ENCODE assay signal across 11 cellular contexts in the genomic region with DNA sequence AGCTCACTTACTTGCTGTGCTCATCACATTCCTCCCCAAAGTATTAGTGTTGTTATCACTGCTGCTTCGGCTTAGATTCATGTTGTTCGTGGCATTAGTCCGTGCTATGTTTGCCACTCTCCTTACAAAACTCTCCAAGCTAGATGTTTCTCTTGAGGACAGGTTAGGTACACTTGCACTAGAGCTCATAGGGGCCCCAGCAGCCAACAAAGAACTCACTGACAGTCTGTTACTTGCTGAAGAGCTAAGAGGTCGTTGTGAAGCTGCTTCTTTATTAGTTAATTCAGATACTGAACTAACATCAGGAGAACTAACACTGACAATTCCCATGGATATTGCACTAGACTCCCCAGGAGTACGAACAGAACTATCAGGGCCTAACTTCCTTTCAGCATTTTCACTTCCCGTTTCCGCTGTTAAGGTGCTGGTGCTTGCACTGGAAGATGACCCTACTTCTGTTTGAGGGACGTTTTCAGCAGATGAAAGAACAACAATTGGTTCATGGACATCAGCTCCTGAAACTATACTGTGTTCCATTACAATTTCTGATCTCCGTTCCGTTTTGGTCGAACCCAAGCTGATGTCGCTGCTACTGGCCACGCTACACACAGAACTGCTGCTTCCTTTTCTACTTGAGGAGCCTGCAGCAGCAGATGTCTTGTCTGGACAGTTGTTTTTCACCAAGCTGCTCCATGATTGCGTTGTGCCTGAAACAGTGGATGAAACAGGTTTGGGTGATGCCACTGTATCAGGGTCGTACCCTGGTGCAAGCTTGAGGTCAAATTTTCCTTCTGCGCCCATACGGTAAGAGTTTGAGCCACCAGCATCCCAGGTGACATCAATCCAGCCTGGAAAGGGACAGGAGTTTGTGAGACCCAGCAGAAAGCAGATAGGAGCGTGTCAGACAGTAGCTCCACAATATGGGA.
DNase-seq lines count a peak whose midpoint lies in the region; ATAC-seq and TF ChIP-seq lines count a peak whose summit lies in the region.
"Had no signal": no experiment of that assay in that cellular context is flagged by ENCODE, and none has a peak within 500 bp of the region (broad histone marks: within the 10 kb centered on the region; RNA-seq: fewer than 3 reads in every experiment).

No MANE protein-coding gene starts in this region.

- no peak overlapping the region for H3K27ac ChIP-seq in H9 (ENCODE audit: insufficient read length, low read depth, low read length)
- 0 out of 2 replicates have a peak overlapping the region, but pooled peaks have one; percentile 12 for H3K27ac ChIP-seq in SK-N-MC
- H3K27ac ChIP-seq: 22Rv1, SJSA1 had no signal

- H3K23me2 ChIP-seq in H9 (ENCODE audit: insufficient read length, low read depth, low read length, poor library complexity, severe bottlenecking), result no peaks in the 10 kb centered on the region

- H3K18ac ChIP-seq in H9 (ENCODE audit: insufficient read length, low read depth, low read length), result no peak overlapping the region

- no peaks in the 10 kb centered on the region for H3K9me3 Mint-ChIP-seq in H9
- no peaks in the 10 kb centered on the region for H3K9me3 Mint-ChIP-seq in naive thymus-derived CD8-positive, alpha-beta T cell

- H4K91ac ChIP-seq in H9 (ENCODE audit: insufficient read length, low read depth, low read length), result no peak overlapping the region

- WGBS in H9 (ENCODE audit: extremely low coverage, insufficient read length, low lambda C conversion rate), result no CpG with 5 or more reads among the region's 18 CpGs

- H3K4ac ChIP-seq in H9 (ENCODE audit: low read depth, low read length), result no peak overlapping the region

- peak; percentile 56 for DNase-seq in SIG-M5 treated with dmso at 0.1 percent for 504 hours (lab: John Stamatoyannopoulos, UW; ENCODE audit: unreplicated experiment)
- DNase-seq in SIG-M5 (lab: John Stamatoyannopoulos, UW), result no peak
- DNase-seq in H9, result no peak
- DNase-seq in SK-N-MC (ENCODE audit: low read depth, low spot score), result no peak
- no peak for DNase-seq in naive thymus-derived CD8-positive, alpha-beta T cell
- DNase-seq in NCI-H82 treated with DMSO at 0.1 percent for 48 hours (lab: John Stamatoyannopoulos, UW; ENCODE audit: unreplicated experiment), result no peak
- DNase-seq: NCI-H226 had no signal

- H3K4me1 ChIP-seq in H9 (ENCODE audit: insufficient read depth, low read length), result no peaks in the 10 kb centered on the region
- H3K4me1 ChIP-seq: SJSA1 had no signal

- H3K9me3 ChIP-seq in H9 (ENCODE audit: control insufficient read depth, low read depth, low read length) (no peaks in the 10 kb centered on the region), SK-N-MC (ENCODE audit: low read depth, low read length) (no peaks in the 10 kb centered on the region)
- H3K9me3 ChIP-seq: SJSA1 had no signal

- no peaks in the 10 kb centered on the region for H4K20me1 ChIP-seq in H9 (ENCODE audit: control insufficient read depth, insufficient read depth, insufficient read length)

- H4K8ac ChIP-seq in H9 (replicated peaks; ENCODE audit: insufficient read length, low read depth, low read length), result no peak overlapping the region

- no peak overlapping the region for H2BK5ac ChIP-seq in H9 (ENCODE audit: insufficient read length, low read length)

- H4K5ac ChIP-seq in H9 (ENCODE audit: insufficient read length, low read depth, low read length), result no peak overlapping the region

- no peaks in the 10 kb centered on the region for H3K79me2 ChIP-seq in H9 (ENCODE audit: insufficient read depth, low read length)

- no peak overlapping the region for H3K4me3 Mint-ChIP-seq in H9
- no peak overlapping the region for H3K4me3 Mint-ChIP-seq in naive thymus-derived CD8-positive, alpha-beta T cell

- ATAC-seq in naive thymus-derived CD8-positive, alpha-beta T cell, result no peak
- ATAC-seq in HG03521 (IDR thresholded peaks at IDR 0.05; ENCODE audit: unreplicated experiment) (no peak), GM21528 (IDR thresholded peaks at IDR 0.05; ENCODE audit: low FRiP score, unreplicated experiment) (no peak)

- peak overlapping the region in 2 of 3 experiments; percentile 35 to 91; a peak in 4 of 7 replicates for H3K27ac Mint-ChIP-seq in H9
- peak overlapping the region in 6 of 10 donors; percentile 19 to 81 (median 52) for H3K27ac Mint-ChIP-seq in naive thymus-derived CD8-positive, alpha-beta T cell

- H3T11ph ChIP-seq in H9 (ENCODE audit: low read length), result no peak overlapping the region

- POLR2A ChIA-PET in naive thymus-derived CD8-positive, alpha-beta T cell (lab: Charles Lee), result interaction anchor here (0.5 to 1.1 kb wide), 3 partner anchors 8 to 102 kb away, joined by 3 to 4 read pairs (median 3); partner anchors contain the start of gene STRN3

- H3K4me3 ChIP-seq in SK-N-MC, result no peak overlapping the region
- H3K4me3 ChIP-seq: SJSA1 had no signal

- H3K14ac ChIP-seq in H9 (ENCODE audit: insufficient read depth, low read length), result no peak overlapping the region

- H2BK15ac ChIP-seq in H9 (ENCODE audit: low read depth, low read length), result no peak overlapping the region

- H3K9ac ChIP-seq in H9 (ENCODE audit: extremely low read depth, insufficient read length, low read length), result no peak overlapping the region
- no peak overlapping the region for H3K9ac ChIP-seq in SK-N-MC (ENCODE audit: insufficient read length)

- no peak overlapping the region for H3K56ac ChIP-seq in H9 (ENCODE audit: insufficient read length, low read depth, low read length)

- H3K79me1 ChIP-seq in H9 (ENCODE audit: insufficient read depth, low read depth, low read length, poor library complexity, severe bottlenecking), result no peaks in the 10 kb centered on the region

- H2AK5ac ChIP-seq in H9 (ENCODE audit: insufficient read length, low read length), result no peak overlapping the region

- peaks cover 62% of the 10 kb centered on the region for H3K36me3 ChIP-seq in SK-N-MC (ENCODE audit: insufficient read depth, low read length)

- H3K4me1 Mint-ChIP-seq in H9, result peaks cover 16 to 23% of the 10 kb centered on the region in 2 experiments
- peaks cover 11 to 36% (median 29%) of the 10 kb centered on the region in 4 donors for H3K4me1 Mint-ChIP-seq in naive thymus-derived CD8-positive, alpha-beta T cell

- TF ChIP-seq CTCF in H9 (conservative IDR thresholded peaks at IDR 0.05), result no peak

- H3K27me3 Mint-ChIP-seq in H9 (ENCODE audit: low read depth), result no peaks in the 10 kb centered on the region
- H3K27me3 Mint-ChIP-seq in naive thymus-derived CD8-positive, alpha-beta T cell, result no peaks in the 10 kb centered on the region

- H2BK120ac ChIP-seq in H9 (ENCODE audit: low read depth, low read length, poor library complexity, severe bottlenecking), result no peak overlapping the region

- no peak overlapping the region for H3K4me2 ChIP-seq in H9 (ENCODE audit: insufficient read depth, insufficient read length, low read length)

- H3K36me3 Mint-ChIP-seq in H9 (ENCODE audit: insufficient read depth in 1 of 3, low read depth in 3 of 3), result peaks cover 20 to 64% (median 39%) of the 10 kb centered on the region in 3 experiments; a peak in 6 of 7 replicates
- peaks cover 5 to 78% (median 33%) of the 10 kb centered on the region in 3 donors for H3K36me3 Mint-ChIP-seq in naive thymus-derived CD8-positive, alpha-beta T cell

- no peak overlapping the region for H2AFZ ChIP-seq in H9 (ENCODE audit: low read length)

- no peaks in the 10 kb centered on the region for H3K27me3 ChIP-seq in H9 (ENCODE audit: insufficient read depth, low read length)
- H3K27me3 ChIP-seq: SJSA1 had no signal

- no peak overlapping the region for H3K23ac ChIP-seq in H9 (ENCODE audit: insufficient read length, low read depth, low read length)

- H2BK12ac ChIP-seq in H9 (ENCODE audit: insufficient read length, low read depth, low read length), result no peak overlapping the region

- H2BK20ac ChIP-seq in H9 (ENCODE audit: low read depth, low read length, poor library complexity, severe bottlenecking), result no peak overlapping the region
